In genomic region chr3:183099026-183099837, GRCh38 we compare ENCODE assay signal across 8 cellular contexts. TPM values are rescaled to one million over a fixed set of nuclear protein-coding genes. Genes with fewer than 3 reads are reported as not detected.
DNase-seq lines count a peak whose midpoint lies in the region; ATAC-seq, FAIRE-seq and TF ChIP-seq lines count a peak whose summit lies in the region.

Gene MCCC1 (minus strand): TSS chr3:183099496. CDS start chr3:183099440, 56 bp downstream.

- in situ Hi-C loops in mammary epithelial cell (cut with MboI; ENCODE audit: low sequenced_read_pairs in 2 of 2) = no loop called here

- TF ChIP-seq RAD21 in A549 (conservative IDR thresholded peaks at IDR 0.05 in 1 of 2, IDR thresholded peaks at IDR 0.05 in 1 of 2) = no peak

- H3K79me2 ChIP-seq in mammary epithelial cell (ENCODE audit: insufficient read depth, low read length) = peaks cover 25% of the 10 kb centered on the region

- BruUV-seq in mammary epithelial cell (replicated peaks; lab: Mats Ljungman, UMichigan) = TSS peak; percentile 26

- TF ChIP-seq CTCF in A549 (IDR thresholded peaks at IDR 0.05) (no peak), WERI-Rb-1 (IDR thresholded peaks at IDR 0.05; ENCODE audit: low read depth, low read length) (no peak), mammary epithelial cell (conservative IDR thresholded peaks at IDR 0.05 in 1 of 2, IDR thresholded peaks at IDR 0.05 in 1 of 2; ENCODE audit: extremely low read depth in 1 of 2, insufficient read depth in 1 of 2, low read depth in 1 of 2, low read length in 2 of 2) (no peak)

- H3K9me3 ChIP-seq in A549 (no peaks in the 10 kb centered on the region), WERI-Rb-1 (ENCODE audit: severe bottlenecking) (no peaks in the 10 kb centered on the region), mammary epithelial cell (replicated peaks; ENCODE audit: insufficient read depth, low read length) (no peaks in the 10 kb centered on the region), iPS-20b (ENCODE audit: insufficient read depth, low read depth, low read length) (no peaks in the 10 kb centered on the region)

- peaks cover 13% of the 10 kb centered on the region for H3K4me1 ChIP-seq in A549
- H3K4me1 ChIP-seq in mammary epithelial cell (ENCODE audit: insufficient read depth, low read length) = peaks cover 22% of the 10 kb centered on the region
- peaks cover 10% of the 10 kb centered on the region for H3K4me1 ChIP-seq in iPS-20b (ENCODE audit: insufficient read depth, low read length)

- H3K9ac ChIP-seq in mammary epithelial cell (ENCODE audit: insufficient read depth, low read length) = peak within 1 kb of the TSS; percentile 80
- peak within 1 kb of the TSS; percentile 94 for H3K9ac ChIP-seq in iPS-20b (ENCODE audit: low read depth, low read length)

- H2AFZ ChIP-seq in mammary epithelial cell (ENCODE audit: low read depth, low read length) = peak within 1 kb of the TSS; percentile 100

- peak; percentile 98 to 100 for ATAC-seq in A549
- ATAC-seq in GM18867 (IDR thresholded peaks at IDR 0.05; ENCODE audit: unreplicated experiment) = peak; percentile 99
- peak; percentile 98 for ATAC-seq in HG03103 (IDR thresholded peaks at IDR 0.05; ENCODE audit: low read depth, unreplicated experiment)

- dilution Hi-C loops in mammary epithelial cell (cut with HindIII; ENCODE audit: low sequenced_read_pairs) = no loop called here

- peak within 1 kb of the TSS; percentile 76 to 96 for H3K27ac ChIP-seq in A549
- peak within 1 kb of the TSS; percentile 52 for H3K27ac ChIP-seq in WERI-Rb-1
- H3K27ac ChIP-seq in mammary epithelial cell (ENCODE audit: insufficient read depth, low read depth, low read length) = peak within 1 kb of the TSS; percentile 76
- peak within 1 kb of the TSS; percentile 82 for H3K27ac ChIP-seq in iPS-20b (ENCODE audit: low read length)
- peak within 1 kb of the TSS; percentile 66 to 94 (median 89) for H3K27ac ChIP-seq in skin epidermis

- TF ChIP-seq POLR2A in A549 (IDR thresholded peaks at IDR 0.05; ENCODE audit: low read length) = peak; percentile 52

- H3K4me2 ChIP-seq in A549 (peak within 1 kb of the TSS; percentile 85), mammary epithelial cell (ENCODE audit: insufficient read depth, low read depth, low read length) (peak within 1 kb of the TSS; percentile 95)

- FAIRE-seq in A549 (lab: Jason Lieb, UNC) = no peak

- H3K4me3 ChIP-seq in A549 (peak within 1 kb of the TSS; percentile 74), WERI-Rb-1 (ENCODE audit: low read depth, low read length) (peak within 1 kb of the TSS; percentile 97), mammary epithelial cell (replicated peaks in 1 of 3; ENCODE audit: insufficient read depth in 1 of 3, low read depth in 2 of 3, low read length in 3 of 3) (peak within 1 kb of the TSS; percentile 52 to 97 (median 94)), iPS-20b (ENCODE audit: low read length) (peak within 1 kb of the TSS; percentile 98), skin epidermis (peak within 1 kb of the TSS; percentile 57 to 93 (median 84))

- TF ChIP-seq EP300 in A549 (IDR thresholded peaks at IDR 0.05) = no peak

- under 1% methylated on average over 29 of the region's 60 CpGs for WGBS in A549 (ENCODE audit: missing lambda C conversion rate)
- WGBS in mammary epithelial cell (ENCODE audit: low coverage, missing lambda C conversion rate) = 3% methylated on average over 19 of the region's 60 CpGs

- CTCF ChIA-PET in A549 (lab: Yijun Ruan, JAX) = no interaction called here
- CTCF ChIA-PET in mammary epithelial cell (lab: Charles Lee; ENCODE audit: low non-redundant PET) = no interaction called here

- POLR2A ChIA-PET in A549 (lab: Yijun Ruan, JAX) = no interaction called here

- H4K20me1 ChIP-seq in mammary epithelial cell (ENCODE audit: insufficient read depth, low read length) = no peaks in the 10 kb centered on the region

- intact Hi-C loops in mammary epithelial cell (cut with micrococcal nuclease) = loop anchor here (10.0 kb wide), 1 partner anchor 384 kb away; no protein-coding TSS in a partner anchor

- DNase-seq in A549 (ENCODE audit: low read depth in 1 of 2, low spot score in 1 of 2) = peak; percentile 93 to 97
- peak; percentile 99 for DNase-seq in NCI-H2196 treated with DMSO at 0.1 percent for 48 hours (lab: John Stamatoyannopoulos, UW; ENCODE audit: unreplicated experiment)
- peak; percentile 98 for DNase-seq in WERI-Rb-1
- DNase-seq in mammary epithelial cell = peak; percentile 99

- no peaks in the 10 kb centered on the region for H3K36me3 ChIP-seq in WERI-Rb-1
- H3K36me3 ChIP-seq in mammary epithelial cell (ENCODE audit: insufficient read depth, low read length) = no peaks in the 10 kb centered on the region
- H3K36me3 ChIP-seq in iPS-20b (ENCODE audit: insufficient read depth, low read depth, low read length) = no peaks in the 10 kb centered on the region; the same call in 1 of the 2 replicates

- H3K27me3 ChIP-seq in WERI-Rb-1 (ENCODE audit: insufficient read depth, low read depth, severe bottlenecking) (no peaks in the 10 kb centered on the region), mammary epithelial cell (ENCODE audit: insufficient read depth, low read length) (no peaks in the 10 kb centered on the region), iPS-20b (ENCODE audit: insufficient read depth, low read length) (no peaks in the 10 kb centered on the region)

TF ChIP-seq in A549, 52 proteins besides CTCF, POLR2A, EP300 and RAD21 (continues in another document):
- TF ChIP-seq ELK1 (IDR thresholded peaks at IDR 0.05; ENCODE audit: low read depth, low read length) (no peak), HEYL (CRISPR knock-in tag; IDR thresholded peaks at IDR 0.05) (no peak), MAZ (IDR thresholded peaks at IDR 0.05; ENCODE audit: borderline replicate concordance, low read depth, low read length) (no peak), JUN (IDR thresholded peaks at IDR 0.05) (peak in 1 of 2 experiments; percentile 53; a peak in 1 of 5 replicates), EHMT2 (IDR thresholded peaks at IDR 0.05; ENCODE audit: low read depth) (no peak), CBX8 (IDR thresholded peaks at IDR 0.05) (no peak), TP53 (CRISPR knock-in tag; IDR thresholded peaks at IDR 0.05) (no peak), MAX (IDR thresholded peaks at IDR 0.05) (peak; percentile 78), RCOR1 (IDR thresholded peaks at IDR 0.05; ENCODE audit: low read depth, low read length) (no peak), PHF8 (IDR thresholded peaks at IDR 0.05; ENCODE audit: borderline replicate concordance, low read depth) (peak; percentile 33; the same call in 1 of the 2 replicates), GATA3 (IDR thresholded peaks at IDR 0.05; ENCODE audit: borderline replicate concordance) (peak; percentile 26; the same call in 1 of the 2 replicates), MAFK (IDR thresholded peaks at IDR 0.05; ENCODE audit: partially characterized antibody) (no peak), FOXS1 (CRISPR knock-in tag; IDR thresholded peaks at IDR 0.05) (no peak), KDM5A (IDR thresholded peaks at IDR 0.05) (no peak), BHLHE40 (IDR thresholded peaks at IDR 0.05; ENCODE audit: low read depth, low read length) (no peak), HMGXB4 (CRISPR knock-in tag; IDR thresholded peaks at IDR 0.05; ENCODE audit: borderline replicate concordance) (no peak), ESRRA (IDR thresholded peaks at IDR 0.05; ENCODE audit: borderline replicate concordance, low read length) (no peak), HDAC2 (IDR thresholded peaks at IDR 0.05) (no peak), CHD4 (IDR thresholded peaks at IDR 0.05; ENCODE audit: borderline replicate concordance) (no peak), KDM1A (IDR thresholded peaks at IDR 0.05; ENCODE audit: low read depth) (no peak), FOSL2 (IDR thresholded peaks at IDR 0.05) (no peak), FOSL2 (CRISPR knock-in tag; IDR thresholded peaks at IDR 0.05) (peak; percentile 59), ZNF302 (CRISPR knock-in tag; IDR thresholded peaks at IDR 0.05) (no peak)

RNA-seq across cellular contexts. Expression of gene MCCC1, which starts in this region (rescaled TPM):
- polyA plus RNA-seq in A549 (2011; rRNA removed) = 11.3 and 12.4 TPM in 2 replicates
- polyA plus RNA-seq in A549 (2012; cell fraction: cytosol; rRNA removed) = 5.0 and 6.0 TPM in 2 replicates
- polyA plus RNA-seq in A549 (2012; cell fraction: nucleus; rRNA removed) = 4.7 and 5.2 TPM in 2 replicates
- 10.3 to 11.9 TPM (median 11.8 TPM) in 3 replicates for polyA plus RNA-seq in A549 (2017; fragmentation: RNase III; extraction: RNeasy Plus Mini Kit Qiagen cat#74134 plus additional on column Dnase treatment)
- polyA minus RNA-seq in A549 (2011; rRNA and poly(A)+ RNA removed) = 11.0 and 12.0 TPM in 2 replicates
- total RNA-seq in mammary epithelial cell = 10 to 100 TPM; 14.0 to 15.3 TPM
- polyA plus RNA-seq in mammary epithelial cell = 11.2 TPM
- polyA minus RNA-seq in mammary epithelial cell = 5.8 TPM

Comparison
In these comparisons a context has a peak if more than half of its experiments do, and no peak if none do; other contexts are left out.
1. Peak in every context shown above with its lines: DNase-seq, ATAC-seq, H3K4me3 ChIP-seq and H3K27ac ChIP-seq.